In genomic region chr6:163429858-163430448, GRCh38 we compare ENCODE assay signal across 12 cellular contexts.
"Had no signal": no experiment of that assay in that cellular context is flagged by ENCODE, and none has a peak within 500 bp of the region (broad histone marks: within the 10 kb centered on the region; RNA-seq: fewer than 3 reads in every experiment).

No MANE protein-coding gene starts in this region.

- H3K4me3 Mint-ChIP-seq: activated CD4-positive, alpha-beta T cell treated with anti-CD3 and anti-CD28 coated beads for 36 hours; activated CD8-positive, alpha-beta T cell treated with anti-CD3 and anti-CD28 coated beads for 36 hours; memory B cell; nephron progenitor cell had no signal

- H3K27ac ChIP-seq: esophagus muscularis mucosa, SJCRH30, stomach, thyroid gland had no signal

- H3K4me3 ChIP-seq: esophagus muscularis mucosa, SJCRH30, stomach, thyroid gland had no signal

- ATAC-seq: activated CD4-positive, alpha-beta T cell treated with anti-CD3 and anti-CD28 coated beads for 36 hours; activated CD8-positive, alpha-beta T cell treated with anti-CD3 and anti-CD28 coated beads for 36 hours had no signal

- H3K27ac Mint-ChIP-seq: activated CD4-positive, alpha-beta T cell treated with anti-CD3 and anti-CD28 coated beads for 36 hours; activated CD8-positive, alpha-beta T cell treated with anti-CD3 and anti-CD28 coated beads for 36 hours; memory B cell had no signal

- H3K9me3 ChIP-seq: esophagus muscularis mucosa, SJCRH30, stomach, thyroid gland had no signal

- DNase-seq: activated CD4-positive, alpha-beta T cell treated with anti-CD3 and anti-CD28 coated beads for 36 hours; activated CD8-positive, alpha-beta memory T cell treated with anti-CD3 and anti-CD28 coated beads, Interleukin-2, amount 50 U/mL, for 48 hours; activated CD8-positive, alpha-beta T cell treated with anti-CD3 and anti-CD28 coated beads for 36 hours; activated naive CD4-positive, alpha-beta T cell; cerebellar nuclear complex; nephron progenitor cell; SJCRH30; stimulated activated CD4-positive, alpha-beta T cell treated with anti-CD3 and anti-CD28 coated beads, Interleukin-4, amount 100 ng/mL, for 24 hours; stomach; thyroid gland had no signal

- H3K9me3 Mint-ChIP-seq: activated CD8-positive, alpha-beta T cell treated with anti-CD3 and anti-CD28 coated beads for 36 hours; memory B cell had no signal

- H3K27me3 ChIP-seq: esophagus muscularis mucosa, SJCRH30, stomach, thyroid gland had no signal

- H3K36me3 ChIP-seq: esophagus muscularis mucosa, stomach, thyroid gland had no signal

- H3K36me3 Mint-ChIP-seq: memory B cell had no signal

- H3K27me3 Mint-ChIP-seq: activated CD4-positive, alpha-beta T cell treated with anti-CD3 and anti-CD28 coated beads for 36 hours; activated CD8-positive, alpha-beta T cell treated with anti-CD3 and anti-CD28 coated beads for 36 hours; memory B cell had no signal
